In genomic region chr19:34260771-34261173, GRCh38 we compare ENCODE assay signal across 13 cellular contexts. TPM values are rescaled to one million over a fixed set of nuclear protein-coding genes. Genes with fewer than 3 reads are reported as not detected.
DNase-seq lines count a peak whose midpoint lies in the region; ATAC-seq and TF ChIP-seq lines count a peak whose summit lies in the region.
"Had no signal": no experiment of that assay in that cellular context is flagged by ENCODE, and none has a peak within 500 bp of the region (broad histone marks: within the 10 kb centered on the region; RNA-seq: fewer than 3 reads in every experiment).

No MANE protein-coding gene starts in this region.

- no peaks in the 10 kb centered on the region for H3K36me3 Mint-ChIP-seq in GM23338 (ENCODE audit: low read depth)
- peaks cover 29% of the 10 kb centered on the region for H3K36me3 Mint-ChIP-seq in activated B cell treated with CpG ODN at 0.5 μM for 24 hours (ENCODE audit: low read depth)

- TF ChIP-seq CTCF in GM23338 (conservative IDR thresholded peaks at IDR 0.05; ENCODE audit: low read depth in 2 of 2) = no peak
- no peak for TF ChIP-seq CTCF in activated B cell treated with CpG ODN at 0.5 μM for 24 hours (IDR thresholded peaks at IDR 0.05)
- TF ChIP-seq CTCF in smooth muscle cell (IDR thresholded peaks at IDR 0.05; ENCODE audit: borderline replicate concordance, insufficient read depth, poor library complexity, severe bottlenecking) = no peak
- TF ChIP-seq CTCF in tibial artery (IDR thresholded peaks at IDR 0.05) = no peak

- H3K79me2 ChIP-seq in GM23338 (replicated peaks; ENCODE audit: insufficient read depth) (peaks cover 73% of the 10 kb centered on the region), smooth muscle cell (ENCODE audit: low read depth) (peaks cover 86% of the 10 kb centered on the region)

- 19% methylated on average over 6 of the region's 6 CpGs for WGBS in right cardiac atrium
- WGBS in smooth muscle cell (ENCODE audit: low lambda C conversion rate) = 27% methylated on average over 6 of the region's 6 CpGs

- POLR2A ChIA-PET in activated B cell treated with CpG ODN at 0.5 μM for 24 hours (lab: Charles Lee) = interaction anchor here (0.8 to 2.0 kb wide), 3 partner anchors 8 to 48 kb away, joined by 3 to 19 read pairs (median 4); no protein-coding TSS in a partner anchor

- H3K9me3 ChIP-seq in right cardiac atrium (ENCODE audit: control insufficient read depth, low read length) (no peaks in the 10 kb centered on the region), smooth muscle cell (replicated peaks; ENCODE audit: low read depth) (no peaks in the 10 kb centered on the region), tibial artery (no peaks in the 10 kb centered on the region)

- H3F3A ChIP-seq in GM23338 (replicated peaks; ENCODE audit: low read depth) (peaks cover 2% of the 10 kb centered on the region; the same call in 1 of the 2 replicates), smooth muscle cell (ENCODE audit: low read depth) (no peaks in the 10 kb centered on the region)

- peaks cover 27% of the 10 kb centered on the region for H3K4me1 Mint-ChIP-seq in GM23338
- H3K4me1 Mint-ChIP-seq in activated B cell treated with CpG ODN at 0.5 μM for 24 hours = peaks cover 57% of the 10 kb centered on the region

- H3K9me2 ChIP-seq in GM23338 (ENCODE audit: insufficient read depth) = no peaks in the 10 kb centered on the region

- H3K27me3 ChIP-seq in GM23338 (ENCODE audit: insufficient read depth) (no peaks in the 10 kb centered on the region), right cardiac atrium (ENCODE audit: control insufficient read depth, insufficient read depth) (no peaks in the 10 kb centered on the region), smooth muscle cell (ENCODE audit: low read depth) (no peaks in the 10 kb centered on the region), tibial artery (no peaks in the 10 kb centered on the region)

- peak overlapping the region; percentile 53 for H3K4me2 ChIP-seq in GM23338
- peak overlapping the region; percentile 47 for H3K4me2 ChIP-seq in smooth muscle cell

- H3K4me3 ChIP-seq in GM23338 (no peak overlapping the region), right cardiac atrium (ENCODE audit: low read length) (no peak overlapping the region), smooth muscle cell (no peak overlapping the region), tibial artery (no peak overlapping the region)

- H3K27ac ChIP-seq in GM23338 (ENCODE audit: low read depth) = peak overlapping the region; percentile 53; the same call in 1 of the 2 replicates
- H3K27ac ChIP-seq in right cardiac atrium (ENCODE audit: low read length) = no peak overlapping the region
- no peak overlapping the region for H3K27ac ChIP-seq in smooth muscle cell (ENCODE audit: low read depth)
- no peak overlapping the region for H3K27ac ChIP-seq in caudate nucleus (ENCODE audit: low read depth, low read length)
- no peak overlapping the region for H3K27ac ChIP-seq in tibial artery
- H3K27ac ChIP-seq: epithelial cell of prostate had no signal

- peaks cover 26% of the 10 kb centered on the region for H3K4me1 ChIP-seq in GM23338 (ENCODE audit: insufficient read depth)
- peaks cover 16% of the 10 kb centered on the region for H3K4me1 ChIP-seq in right cardiac atrium (ENCODE audit: control insufficient read depth, insufficient read depth, low read length)
- peaks cover 8% of the 10 kb centered on the region for H3K4me1 ChIP-seq in smooth muscle cell (ENCODE audit: low read depth)
- H3K4me1 ChIP-seq in tibial artery = peaks cover 0 to 75% (median 41%) of the 10 kb centered on the region in 4 donors

- H2AFZ ChIP-seq in GM23338 = no peak overlapping the region
- no peak overlapping the region for H2AFZ ChIP-seq in smooth muscle cell (ENCODE audit: low read depth)

- H3K27me3 Mint-ChIP-seq in GM23338 (ENCODE audit: insufficient read depth, low read depth, poor library complexity) = peaks cover 4% of the 10 kb centered on the region
- H3K27me3 Mint-ChIP-seq in activated B cell treated with CpG ODN at 0.5 μM for 24 hours = no peaks in the 10 kb centered on the region

- H4K20me1 ChIP-seq in GM23338 (replicated peaks; ENCODE audit: insufficient read depth) (peaks cover 35% of the 10 kb centered on the region; the same call in 1 of the 2 replicates), smooth muscle cell (ENCODE audit: low read depth) (peaks cover 56% of the 10 kb centered on the region)

- H3K9me3 Mint-ChIP-seq in GM23338 (no peaks in the 10 kb centered on the region), activated B cell treated with CpG ODN at 0.5 μM for 24 hours (peaks cover 2% of the 10 kb centered on the region)
- H3K9me3 Mint-ChIP-seq: neural crest cell; T-helper 1 cell treated with Interleukin-12 subunit alpha and Interleukin-12 subunit beta and Interleukin-4 antibody, amounts not matched to agents 30 μg/mL and 1 μg/mL, for 36 hours had no signal

- H3K36me3 ChIP-seq in GM23338 (ENCODE audit: insufficient read depth) (no peaks in the 10 kb centered on the region), smooth muscle cell (ENCODE audit: low read depth) (no peaks in the 10 kb centered on the region), tibial artery (peaks cover 0 to 3% (median 0%) of the 10 kb centered on the region in 3 donors)

- no peak overlapping the region for H3K9ac ChIP-seq in smooth muscle cell (ENCODE audit: low read depth)

- intact Hi-C loops in activated B cell treated with CpG ODN at 0.5 μM for 24 hours (cut with micrococcal nuclease) (loop anchor here (10.0 kb wide), 1 partner anchor 1086 kb away; no protein-coding TSS in a partner anchor), right cardiac atrium (cut with DNase I) (no loop called here), tibial artery (cut with DNase I; ENCODE audit: low total_unique reads) (no loop called here)

- DNase-seq in GM23338 (ENCODE audit: low spot score) (peak; percentile 40), activated B cell treated with CpG ODN at 0.5 μM for 24 hours (no peak), right cardiac atrium (no peak), smooth muscle cell (lab: John Stamatoyannopoulos, UW; ENCODE audit: unreplicated experiment) (no peak), caudate nucleus (lab: John Stamatoyannopoulos, UW) (no peak), tibial artery (no peak)
- DNase-seq: amygdala; DMS53; stimulated activated CD4-positive, alpha-beta T cell treated with anti-CD3 and anti-CD28 coated beads, Interleukin-15, amount 100 ng/mL, for 24 hours had no signal

- peak overlapping the region; percentile 22; the same call in 1 of the 2 replicates for H3K27ac Mint-ChIP-seq in GM23338
- peak overlapping the region; percentile 8 for H3K27ac Mint-ChIP-seq in activated B cell treated with CpG ODN at 0.5 μM for 24 hours
- H3K27ac Mint-ChIP-seq: T-helper 1 cell treated with Interleukin-12 subunit alpha and Interleukin-12 subunit beta and Interleukin-4 antibody, amounts not matched to agents 30 μg/mL and 1 μg/mL, for 36 hours had no signal

- CTCF ChIA-PET in activated B cell treated with CpG ODN at 0.5 μM for 24 hours (lab: Charles Lee) = interaction anchor here (0.9 kb wide), 1 partner anchor 17 kb away, joined by 3 read pairs; no protein-coding TSS in a partner anchor

- H3K4me3 Mint-ChIP-seq in GM23338 = no peak overlapping the region
- no peak overlapping the region for H3K4me3 Mint-ChIP-seq in activated B cell treated with CpG ODN at 0.5 μM for 24 hours
- H3K4me3 Mint-ChIP-seq: T-helper 1 cell treated with Interleukin-12 subunit alpha and Interleukin-12 subunit beta and Interleukin-4 antibody, amounts not matched to agents 30 μg/mL and 1 μg/mL, for 36 hours had no signal

- ATAC-seq in GM23338 = peak; percentile 78
- no peak for ATAC-seq in activated B cell treated with CpG ODN at 0.5 μM for 24 hours (ENCODE audit: low read depth)
- ATAC-seq in right cardiac atrium = peak; percentile 33 to 42
- ATAC-seq in HG02678 (IDR thresholded peaks at IDR 0.05; ENCODE audit: unreplicated experiment) = no peak

TF ChIP-seq in GM23338, 12 proteins besides CTCF, POLR2A, EP300 and RAD21 (continues in another document):
- TF ChIP-seq CREB1 (CRISPR knock-in tag; IDR thresholded peaks at IDR 0.05; ENCODE audit: low read depth) (no peak), POLR2AphosphoS5 (IDR thresholded peaks at IDR 0.05; ENCODE audit: low read depth) (no peak)

RNA-seq across cellular contexts. Expression of gene GARRE1, which starts 6.4 kb away (rescaled TPM):
- 16.0 and 19.4 TPM in 2 replicates for total RNA-seq in GM23338 (2014; rRNA removed; shearing (Covaris generic))
- polyA plus RNA-seq in GM23338 (2016; fragmentation: Nextera tagmentation; extraction: Ambion mirVana) = 20.0 and 23.5 TPM in 2 replicates
- 30.6 and 33.6 TPM in 2 replicates for total RNA-seq in activated B cell treated with CpG ODN at 0.5 μM for 24 hours
- total RNA-seq in right cardiac atrium = 10 to 100 TPM; 21.1 to 22.7 (median 22.2) TPM
- polyA plus RNA-seq in right cardiac atrium = 10.6 TPM
- 15.6 and 17.8 TPM in 2 replicates for total RNA-seq in smooth muscle cell
- polyA plus RNA-seq in smooth muscle cell = 7.0 and 8.5 TPM in 2 replicates

Comparison
In these comparisons a context has a peak if more than half of its experiments do, and no peak if none do; other contexts are left out.
1. ATAC-seq: peak in GM23338 (single experiment) and right cardiac atrium (2 of 2); none in activated B cell treated with CpG ODN at 0.5 μM for 24 hours (single experiment) and HG02678 (single experiment).